ENCODE assay signal across 24 cellular contexts in genomic region chr1:51340380-51340779, GRCh38. TPM values are rescaled to one million over a fixed set of nuclear protein-coding genes. Genes with fewer than 3 reads are reported as not detected.
"Had no signal": no experiment of that assay in that cellular context is flagged by ENCODE, and none has a peak within 500 bp of the region (broad histone marks: within the 10 kb centered on the region; RNA-seq: fewer than 3 reads in every experiment).

No MANE protein-coding gene starts in this region.

- H3K36me3 Mint-ChIP-seq: immature natural killer cell; mesothelial cell of epicardium; naive thymus-derived CD8-positive, alpha-beta T cell; neural progenitor cell; stimulated activated naive B cell treated with anti-CD40 and anti-IgM and Interleukin-4, amounts not matched to agents 10 μg/mL and 1 μg/mL and 100 μg/mL, for 72 hours had no signal

- ATAC-seq: activated naive CD8-positive, alpha-beta T cell treated with anti-CD3 and anti-CD28 coated beads, Interleukin-2, amount 50 U/mL, for 24 hours; activated T-helper 17 cell treated with anti-CD3 and anti-CD28 coated beads, Interleukin-2, amount 50 U/mL, for 72 hours; naive thymus-derived CD8-positive, alpha-beta T cell; stimulated activated naive B cell treated with anti-CD40 and anti-IgM and Interleukin-4, amounts not matched to agents 10 μg/mL and 1 μg/mL and 100 μg/mL, for 72 hours had no signal

- H3K4me3 ChIP-seq: left ventricle myocardium inferior, neural progenitor cell, transverse colon, uterus had no signal

- H3K4me3 Mint-ChIP-seq: activated naive CD8-positive, alpha-beta T cell treated with anti-CD3 and anti-CD28 coated beads, Interleukin-2, amount 50 U/mL, for 24 hours; activated T-cell treated with anti-CD3 and anti-CD28 coated beads, Interleukin-2, amount 50 U/mL, for 24 hours; activated T-helper 17 cell treated with anti-CD3 and anti-CD28 coated beads, Interleukin-2, amount 50 U/mL, for 72 hours; immature natural killer cell; mesothelial cell of epicardium; naive thymus-derived CD8-positive, alpha-beta T cell; neural progenitor cell; stimulated activated naive B cell treated with anti-CD40 and anti-IgM and Interleukin-4, amounts not matched to agents 10 μg/mL and 1 μg/mL and 100 μg/mL, for 72 hours had no signal

- H3K27ac Mint-ChIP-seq: activated naive CD8-positive, alpha-beta T cell treated with anti-CD3 and anti-CD28 coated beads, Interleukin-2, amount 50 U/mL, for 24 hours; activated T-cell treated with anti-CD3 and anti-CD28 coated beads, Interleukin-2, amount 50 U/mL, for 24 hours; activated T-helper 17 cell treated with anti-CD3 and anti-CD28 coated beads, Interleukin-2, amount 50 U/mL, for 72 hours; immature natural killer cell; mesothelial cell of epicardium; naive thymus-derived CD8-positive, alpha-beta T cell; neural progenitor cell; stimulated activated naive B cell treated with anti-CD40 and anti-IgM and Interleukin-4, amounts not matched to agents 10 μg/mL and 1 μg/mL and 100 μg/mL, for 72 hours had no signal

- H3K27ac ChIP-seq: left ventricle myocardium inferior, neural progenitor cell, transverse colon, uterus, WERI-Rb-1 had no signal

- H3K9me3 Mint-ChIP-seq: activated naive CD8-positive, alpha-beta T cell treated with anti-CD3 and anti-CD28 coated beads, Interleukin-2, amount 50 U/mL, for 24 hours; activated T-cell treated with anti-CD3 and anti-CD28 coated beads, Interleukin-2, amount 50 U/mL, for 24 hours; activated T-helper 17 cell treated with anti-CD3 and anti-CD28 coated beads, Interleukin-2, amount 50 U/mL, for 72 hours; immature natural killer cell; mesothelial cell of epicardium; naive thymus-derived CD8-positive, alpha-beta T cell; neural progenitor cell; stimulated activated naive B cell treated with anti-CD40 and anti-IgM and Interleukin-4, amounts not matched to agents 10 μg/mL and 1 μg/mL and 100 μg/mL, for 72 hours had no signal

- H3K9ac ChIP-seq: neural progenitor cell had no signal

- H3K9me3 ChIP-seq: left ventricle myocardium inferior, transverse colon, uterus had no signal

- H2AFZ ChIP-seq: neural progenitor cell had no signal

- FAIRE-seq: endometrium, TTC549 had no signal

- H3K4me1 Mint-ChIP-seq: activated T-helper 17 cell treated with anti-CD3 and anti-CD28 coated beads, Interleukin-2, amount 50 U/mL, for 72 hours; mesothelial cell of epicardium had no signal

- H3K4me2 ChIP-seq: neural progenitor cell had no signal

- H3K36me3 ChIP-seq: left ventricle myocardium inferior, neural progenitor cell, transverse colon, uterus, WERI-Rb-1 had no signal

- DNase-seq: activated CD4-positive, alpha-beta T cell treated with anti-CD3 and anti-CD28 coated beads for 1 hour; activated CD4-positive, alpha-beta T cell treated with anti-CD3 and anti-CD28 coated beads, Interleukin-2, amount 50 U/mL, for 1 hour; activated CD8-positive, alpha-beta memory T cell treated with anti-CD3 and anti-CD28 coated beads, Interleukin-2, amount 50 U/mL, for 4 hours; activated naive CD4-positive, alpha-beta T cell treated with anti-CD3 and anti-CD28 coated beads, Interleukin-2, amount 50 U/mL, for 16 hours; activated naive CD8-positive, alpha-beta T cell treated with anti-CD3 and anti-CD28 coated beads, Interleukin-2, amount 50 U/mL, for 24 hours; activated T-cell treated with anti-CD3 and anti-CD28 coated beads, Interleukin-2, amount 50 U/mL, for 24 hours; cerebellar nuclear complex; cortex of kidney; foreskin fibroblast; immature natural killer cell; left ventricle myocardium inferior; naive thymus-derived CD8-positive, alpha-beta T cell; retina; stimulated activated CD4-positive, alpha-beta T cell treated with anti-CD3 and anti-CD28 coated beads, Interleukin-2, amount 100 ng/mL, for 48 hours; stimulated activated CD8-positive, alpha-beta memory T cell treated with anti-CD3 and anti-CD28 coated beads, Interleukin-4, amount 100 ng/mL, for 48 hours; stimulated activated naive B cell treated with anti-CD40 and anti-IgM and Interleukin-4, amounts not matched to agents 10 μg/mL and 1 μg/mL and 100 μg/mL, for 72 hours; transverse colon; uterus; WERI-Rb-1 had no signal

RNA-seq across cellular contexts. Expression of gene TTC39A, which starts 10.0 kb away (rescaled TPM):
- total RNA-seq: naive thymus-derived CD8-positive, alpha-beta T cell had no signal
- polyA plus RNA-seq: immature natural killer cell had no signal
